7 cellular contexts compared by ENCODE assay signal in the genomic region with DNA sequence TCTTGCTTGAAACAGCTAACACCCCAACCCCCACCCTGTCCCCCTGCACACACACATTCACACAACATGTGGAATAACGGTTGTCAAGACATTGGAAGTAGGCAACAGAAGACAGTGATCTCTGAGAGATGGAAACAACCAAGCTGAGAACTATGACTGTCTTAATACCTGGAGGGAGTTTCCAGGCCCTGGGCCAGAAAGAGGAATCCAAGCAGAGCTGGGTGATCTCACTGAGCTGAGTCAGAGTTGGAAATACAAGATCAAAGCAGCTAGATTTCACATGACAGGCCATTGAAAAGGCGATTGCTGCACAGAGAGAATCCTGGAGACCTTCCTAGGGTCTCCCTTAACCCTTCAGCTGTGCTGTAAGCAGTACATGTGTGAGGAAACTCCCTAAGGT.
DNase-seq lines count a peak whose midpoint lies in the region; ATAC-seq, FAIRE-seq and TF ChIP-seq lines count a peak whose summit lies in the region.

No MANE protein-coding gene starts in this region.

- no peak for TF ChIP-seq CTCF in fibroblast of pulmonary artery (IDR thresholded peaks at IDR 0.05; ENCODE audit: low read length, missing control alignments)

- H3K4me3 ChIP-seq in fibroblast of pulmonary artery (replicated peaks; ENCODE audit: low read depth, low read length) = no peak overlapping the region

- no peak for FAIRE-seq in RCC 7860 (lab: Jason Lieb, UNC)

- ATAC-seq in GM18861 (IDR thresholded peaks at IDR 0.05; ENCODE audit: unreplicated experiment) (peak; percentile 50), HG02623 (IDR thresholded peaks at IDR 0.05; ENCODE audit: unreplicated experiment) (peak; percentile 67)

- DNase-seq in RCC 7860 (ENCODE audit: low spot score) (peak; percentile 92), fibroblast of pulmonary artery (ENCODE audit: low read depth) (peak; percentile 71), stromal cell of bone marrow (ENCODE audit: low read depth) (peak; percentile 62), SKM-1 treated with dmso at 0.1 percent for 144 hours (lab: John Stamatoyannopoulos, UW; ENCODE audit: unreplicated experiment) (no peak), T-helper 9 cell (no peak)

Comparison
In these comparisons a context has a peak if more than half of its experiments do, and no peak if none do; other contexts are left out.
1. DNase-seq: peak in RCC 7860 (single experiment), fibroblast of pulmonary artery (single experiment) and stromal cell of bone marrow (single experiment); none in SKM-1 treated with dmso at 0.1 percent for 144 hours (single experiment) and T-helper 9 cell (single experiment).